21 cellular contexts compared by ENCODE assay signal in genomic region chr12:106238146-106238545, GRCh38. TPM values are rescaled to one million over a fixed set of nuclear protein-coding genes. Genes with fewer than 3 reads are reported as not detected.
DNase-seq lines count a peak whose midpoint lies in the region; ATAC-seq and TF ChIP-seq lines count a peak whose summit lies in the region.
"Had no signal": no experiment of that assay in that cellular context is flagged by ENCODE, and none has a peak within 500 bp of the region (broad histone marks: within the 10 kb centered on the region; RNA-seq: fewer than 3 reads in every experiment).

No MANE protein-coding gene starts in this region.

- no peak for TF ChIP-seq POLR2A in uterus (IDR thresholded peaks at IDR 0.05)

- H3K27ac ChIP-seq in HEK293 (ENCODE audit: extremely low read depth, low read depth, low read length): no peak overlapping the region
- no peak overlapping the region for H3K27ac ChIP-seq in coronary artery
- H3K27ac ChIP-seq in right cardiac atrium (ENCODE audit: low read length): peak overlapping the region; percentile 85
- no peak overlapping the region for H3K27ac ChIP-seq in uterus
- H3K27ac ChIP-seq: SJCRH30, suprapubic skin, vagina had no signal

- peaks cover 46% of the 10 kb centered on the region for H3K36me3 Mint-ChIP-seq in type B pancreatic cell

- H3K4me3 ChIP-seq in HEK293 (ENCODE audit: low read depth, low read length) (no peak overlapping the region), coronary artery (no peak overlapping the region), right cardiac atrium (ENCODE audit: low read length) (no peak overlapping the region), uterus (no peak overlapping the region)
- H3K4me3 ChIP-seq: SJCRH30, suprapubic skin, vagina had no signal

- ATAC-seq in right cardiac atrium: peak; percentile 67 to 68
- ATAC-seq: Panc1; stimulated activated memory B cell treated with anti-CD40 and anti-IgM and Interleukin-4, amounts not matched to agents 10 μg/mL and 1 μg/mL and 100 μg/mL, for 72 hours had no signal

- H3K27ac Mint-ChIP-seq in type B pancreatic cell: peak overlapping the region; percentile 84
- H3K27ac Mint-ChIP-seq: activated CD4-positive, alpha-beta T cell treated with anti-CD3 and anti-CD28 coated beads, Interleukin-2, amount 10 ng/mL, durations not matched to agents 24 days and 14 days; activated naive CD4-positive, alpha-beta T cell treated with anti-CD3 and anti-CD28 coated beads for 36 hours; CD4-positive, CD25-positive, alpha-beta regulatory T cell; dendritic cell treated with granulocyte-macrophage colony-stimulating factor and Interleukin-4, amounts not matched to agents 40 ng/mL and 50 ng/mL, for 4 days; stimulated activated memory B cell treated with anti-CD40 and anti-IgM and Interleukin-4, amounts not matched to agents 10 μg/mL and 1 μg/mL and 100 μg/mL, for 72 hours had no signal

- peak overlapping the region; percentile 73 for H3K4me3 Mint-ChIP-seq in type B pancreatic cell
- H3K4me3 Mint-ChIP-seq: activated CD4-positive, alpha-beta T cell treated with anti-CD3 and anti-CD28 coated beads, Interleukin-2, amount 10 ng/mL, durations not matched to agents 24 days and 14 days; activated naive CD4-positive, alpha-beta T cell treated with anti-CD3 and anti-CD28 coated beads for 36 hours; CD4-positive, CD25-positive, alpha-beta regulatory T cell; dendritic cell treated with granulocyte-macrophage colony-stimulating factor and Interleukin-4, amounts not matched to agents 40 ng/mL and 50 ng/mL, for 4 days; stimulated activated memory B cell treated with anti-CD40 and anti-IgM and Interleukin-4, amounts not matched to agents 10 μg/mL and 1 μg/mL and 100 μg/mL, for 72 hours had no signal

- no peak for TF ChIP-seq CTCF in HEK293 (tag by site-specific recombination; IDR thresholded peaks at IDR 0.05)
- TF ChIP-seq CTCF in coronary artery (IDR thresholded peaks at IDR 0.05): no peak
- no peak for TF ChIP-seq CTCF in type B pancreatic cell (conservative IDR thresholded peaks at IDR 0.05)
- no peak for TF ChIP-seq CTCF in uterus (IDR thresholded peaks at IDR 0.05)

- H3K27me3 ChIP-seq in right cardiac atrium (ENCODE audit: control insufficient read depth, insufficient read depth) (no peaks in the 10 kb centered on the region), uterus (no peaks in the 10 kb centered on the region)
- H3K27me3 ChIP-seq: SJCRH30, suprapubic skin, vagina had no signal

- H3K36me3 ChIP-seq in HEK293 (ENCODE audit: control insufficient read depth in 2 of 2, insufficient read depth in 1 of 2, low read length in 2 of 2) (peaks cover 10 to 50% of the 10 kb centered on the region in 2 experiments), uterus (no peaks in the 10 kb centered on the region)

- DNase-seq in coronary artery (ENCODE audit: low spot score): peak; percentile 26
- no peak for DNase-seq in right cardiac atrium
- peak; percentile 53 for DNase-seq in type B pancreatic cell (ENCODE audit: extremely low spot score, unreplicated experiment)
- DNase-seq in NCI-H2107 (lab: John Stamatoyannopoulos, UW): no peak
- DNase-seq in kidney tubule cell (ENCODE audit: low spot score): no peak
- no peak for DNase-seq in uterus
- DNase-seq: activated CD4-positive, alpha-beta T cell treated with anti-CD3 and anti-CD28 coated beads, Interleukin-2, amount 10 ng/mL, durations not matched to agents 24 days and 14 days; activated naive CD4-positive, alpha-beta T cell treated with anti-CD3 and anti-CD28 coated beads for 36 hours; activated T-cell treated with anti-CD3 and anti-CD28 coated beads, Interleukin-2, amount 50 U/mL, for 48 hours; amniotic stem cell; CD4-positive, CD25-positive, alpha-beta regulatory T cell; DMS 273 treated with DMSO at 0.1 percent for 48 hours; NCI-H446 treated with DMSO at 0.1 percent for 48 hours; SJCRH30; stimulated activated CD4-positive, alpha-beta T cell treated with anti-CD3 and anti-CD28 coated beads, Interleukin-4, amount 100 ng/mL, for 1 hour had no signal

- WGBS in right cardiac atrium: 57% methylated on average over 11 of the region's 11 CpGs

- POLR2A ChIA-PET in HEK293 (lab: Yijun Ruan, JAX): no interaction called here

- H3K4me1 Mint-ChIP-seq in type B pancreatic cell (ENCODE audit: unreplicated experiment): peaks cover 18% of the 10 kb centered on the region
- H3K4me1 Mint-ChIP-seq: activated CD4-positive, alpha-beta T cell treated with anti-CD3 and anti-CD28 coated beads, Interleukin-2, amount 10 ng/mL, durations not matched to agents 24 days and 14 days had no signal

- H3K9me3 ChIP-seq in HEK293 (ENCODE audit: control insufficient read depth, insufficient read depth, low read depth, low read length) (no peaks in the 10 kb centered on the region), right cardiac atrium (ENCODE audit: control insufficient read depth, low read length) (no peaks in the 10 kb centered on the region), uterus (no peaks in the 10 kb centered on the region)
- H3K9me3 ChIP-seq: SJCRH30, suprapubic skin, vagina had no signal

- H3K9me3 Mint-ChIP-seq in type B pancreatic cell: peaks cover 5% of the 10 kb centered on the region
- H3K9me3 Mint-ChIP-seq: activated CD4-positive, alpha-beta T cell treated with anti-CD3 and anti-CD28 coated beads, Interleukin-2, amount 10 ng/mL, durations not matched to agents 24 days and 14 days; activated naive CD4-positive, alpha-beta T cell treated with anti-CD3 and anti-CD28 coated beads for 36 hours; dendritic cell treated with granulocyte-macrophage colony-stimulating factor and Interleukin-4, amounts not matched to agents 40 ng/mL and 50 ng/mL, for 4 days; stimulated activated memory B cell treated with anti-CD40 and anti-IgM and Interleukin-4, amounts not matched to agents 10 μg/mL and 1 μg/mL and 100 μg/mL, for 72 hours had no signal

- CTCF ChIA-PET in HEK293 (lab: Yijun Ruan, JAX): interaction anchor here (1.0 to 1.4 kb wide), 2 partner anchors 11 to 44 kb away, joined by 6 to 9 read pairs; no protein-coding TSS in a partner anchor

- H3K4me1 ChIP-seq in HEK293 (ENCODE audit: control insufficient read depth, insufficient read depth, low read length) (no peaks in the 10 kb centered on the region), right cardiac atrium (ENCODE audit: control insufficient read depth, insufficient read depth, low read length) (no peaks in the 10 kb centered on the region), uterus (no peaks in the 10 kb centered on the region)
- H3K4me1 ChIP-seq: SJCRH30 had no signal

- intact Hi-C loops in right cardiac atrium (cut with DNase I): loop anchor here in 1 of 4 donors (10.0 kb wide), 1 partner anchor 107 kb away; no protein-coding TSS in a partner anchor
- intact Hi-C loops in uterus (cut with DNase I; ENCODE audit: low total_unique reads): no loop called here

- no peaks in the 10 kb centered on the region for H3K27me3 Mint-ChIP-seq in type B pancreatic cell
- H3K27me3 Mint-ChIP-seq: activated CD4-positive, alpha-beta T cell treated with anti-CD3 and anti-CD28 coated beads, Interleukin-2, amount 10 ng/mL, durations not matched to agents 24 days and 14 days; stimulated activated memory B cell treated with anti-CD40 and anti-IgM and Interleukin-4, amounts not matched to agents 10 μg/mL and 1 μg/mL and 100 μg/mL, for 72 hours had no signal

TF ChIP-seq in HEK293, 187 proteins besides CTCF, POLR2A, EP300 and RAD21:
- no peak for TF ChIP-seq ZNF133 (tag by site-specific recombination; IDR thresholded peaks at IDR 0.05)
- TF ChIP-seq ZNF629 (tag by site-specific recombination; IDR thresholded peaks at IDR 0.05): no peak
- TF ChIP-seq, protein P1, sequence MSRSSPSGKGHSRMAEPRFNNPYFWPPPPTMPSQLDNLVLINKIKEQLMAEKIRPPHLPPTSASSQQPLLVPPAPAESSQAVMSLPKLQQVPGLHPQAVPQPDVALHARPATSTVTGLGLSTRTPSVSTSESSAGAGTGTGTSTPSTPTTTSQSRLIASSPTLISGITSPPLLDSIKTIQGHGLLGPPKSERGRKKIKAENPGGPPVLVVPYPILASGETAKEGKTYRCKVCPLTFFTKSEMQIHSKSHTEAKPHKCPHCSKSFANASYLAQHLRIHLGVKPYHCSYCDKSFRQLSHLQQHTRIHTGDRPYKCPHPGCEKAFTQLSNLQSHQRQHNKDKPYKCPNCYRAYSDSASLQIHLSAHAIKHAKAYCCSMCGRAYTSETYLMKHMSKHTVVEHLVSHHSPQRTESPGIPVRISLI (tag by site-specific recombination; IDR thresholded peaks at IDR 0.05): peak; percentile 2; the same call in 1 of the 2 replicates

RNA-seq across cellular contexts. Expression of gene CKAP4, which starts 9.7 kb away (rescaled TPM):
- total RNA-seq in right cardiac atrium (10 to 100 TPM; 35.6 to 53.7 (median 41.3) TPM), type B pancreatic cell (ENCODE audit: low replicate concordance) (90.5 and 95.9 TPM in 2 replicates), uterus (100 to 1,000 TPM in 1 of 4 donors, 10 to 100 TPM in 3; 15.6 to 106 (median 40.8) TPM)
- 24.8 TPM for polyA plus RNA-seq in right cardiac atrium

Comparison
In these comparisons a context has a peak if more than half of its experiments do, and no peak if none do; other contexts are left out.
1. DNase-seq: peak in coronary artery (single experiment) and type B pancreatic cell (single experiment); none in right cardiac atrium (0 of 3), NCI-H2107 (single experiment), kidney tubule cell (single experiment) and uterus (0 of 2).